ENCODE assay signal across 19 cellular contexts in the genomic region with DNA sequence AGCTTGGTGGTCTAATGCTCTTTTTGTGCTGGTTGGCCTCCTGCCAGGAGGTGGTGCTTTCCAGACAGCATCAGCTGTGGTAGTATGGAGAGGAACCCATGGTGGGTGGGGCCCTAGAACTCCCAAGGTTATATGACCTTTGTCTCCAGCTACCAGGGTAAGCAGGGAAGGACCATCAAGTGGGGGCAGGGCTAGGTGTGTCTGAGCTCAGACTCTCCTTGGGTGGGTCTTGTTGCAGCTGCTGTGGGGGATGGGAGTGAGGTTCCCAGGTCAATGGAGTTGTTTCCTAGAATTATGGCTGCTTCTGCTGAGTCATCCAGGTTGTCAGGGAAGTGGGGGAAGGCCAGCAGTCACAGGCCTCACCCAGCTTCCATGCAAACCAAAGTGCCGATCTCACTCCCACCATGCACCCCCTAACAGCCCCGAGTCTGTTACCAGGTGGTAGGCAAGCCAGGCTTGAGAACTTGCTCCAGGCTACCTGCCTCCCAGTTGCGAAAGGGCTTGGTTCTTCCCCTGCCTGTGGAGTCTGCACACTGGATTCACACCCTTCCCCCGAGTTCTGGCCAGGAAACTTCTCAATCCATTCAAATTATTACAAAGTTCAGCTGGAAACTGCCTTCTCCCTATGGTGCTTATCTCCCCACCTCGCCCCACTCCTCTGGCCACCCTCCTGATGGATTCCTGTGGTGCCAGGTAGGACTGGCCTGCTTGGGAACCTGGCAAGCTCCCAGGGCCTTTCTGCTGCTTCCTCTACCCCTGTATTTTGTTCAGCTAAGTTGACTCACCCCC. TPM values are rescaled to one million over a fixed set of nuclear protein-coding genes. Genes with fewer than 3 reads are reported as not detected.
DNase-seq lines count a peak whose midpoint lies in the region; ATAC-seq, FAIRE-seq and TF ChIP-seq lines count a peak whose summit lies in the region.
"Had no signal": no experiment of that assay in that cellular context is flagged by ENCODE, and none has a peak within 500 bp of the region (broad histone marks: within the 10 kb centered on the region; RNA-seq: fewer than 3 reads in every experiment).

No MANE protein-coding gene starts in this region.

- no peak overlapping the region for H3K4me3 Mint-ChIP-seq in CD8-positive, alpha-beta memory T cell
- H3K4me3 Mint-ChIP-seq: T-cell had no signal

- no peak overlapping the region for H3K27ac Mint-ChIP-seq in CD8-positive, alpha-beta memory T cell
- H3K27ac Mint-ChIP-seq: T-cell had no signal

- H4K20me1 ChIP-seq in HepG2 (ENCODE audit: insufficient read depth, low read length) = no peaks in the 10 kb centered on the region
- H4K20me1 ChIP-seq: BLaER1 treated with 17β-estradiol and CSF1 and Interleukin-3, amounts not matched to agents 10 nM and 100 nM had no signal

- peak overlapping the region; percentile 41 for H3K27ac ChIP-seq in CD8-positive, alpha-beta memory T cell (ENCODE audit: low read depth, low read length)
- H3K27ac ChIP-seq in duodenal mucosa (ENCODE audit: low read depth, low read length) = no peak overlapping the region
- H3K27ac ChIP-seq in HepG2 (ENCODE audit: extremely low read length, insufficient read depth, low read length) = no peak overlapping the region
- H3K27ac ChIP-seq in adrenal gland = no peak overlapping the region
- no peak overlapping the region for H3K27ac ChIP-seq in heart right ventricle
- no peak overlapping the region for H3K27ac ChIP-seq in ovary
- H3K27ac ChIP-seq: BLaER1 treated with 17β-estradiol and CSF1 and Interleukin-3, amounts not matched to agents 10 nM and 100 nM; SK-N-MC had no signal

- no peaks in the 10 kb centered on the region for H3K4me1 ChIP-seq in CD8-positive, alpha-beta memory T cell (ENCODE audit: insufficient read depth, low read length)
- H3K4me1 ChIP-seq in duodenal mucosa (ENCODE audit: control insufficient read depth in 1 of 2, insufficient read depth in 2 of 2, low read length in 2 of 2) = peaks cover 0 to 8% of the 10 kb centered on the region in 2 donors
- H3K4me1 ChIP-seq in HepG2 (ENCODE audit: insufficient read depth, low read length) = peaks cover 32% of the 10 kb centered on the region
- H3K4me1 ChIP-seq in adrenal gland (replicated peaks in 1 of 2) = no peaks in the 10 kb centered on the region
- no peaks in the 10 kb centered on the region for H3K4me1 ChIP-seq in heart right ventricle
- no peaks in the 10 kb centered on the region for H3K4me1 ChIP-seq in ovary (ENCODE audit: insufficient read depth)
- H3K4me1 ChIP-seq: BLaER1 treated with 17β-estradiol and CSF1 and Interleukin-3, amounts not matched to agents 10 nM and 100 nM had no signal

- TF ChIP-seq EP300 in HepG2 (IDR thresholded peaks at IDR 0.05; ENCODE audit: low read depth in 2 of 2, low read length in 2 of 2) = no peak
- TF ChIP-seq EP300 in HepG2 (CRISPR knock-in tag; IDR thresholded peaks at IDR 0.05; ENCODE audit: borderline replicate concordance) = no peak
- no peak for TF ChIP-seq EP300 in ovary (IDR thresholded peaks at IDR 0.05)

- H3K4me3 ChIP-seq in CD8-positive, alpha-beta memory T cell (ENCODE audit: low read length) = no peak overlapping the region
- H3K4me3 ChIP-seq in duodenal mucosa (ENCODE audit: low read depth in 1 of 2, low read length in 2 of 2) (peak overlapping the region; percentile 12 to 30), HepG2 (replicated peaks in 1 of 3; ENCODE audit: insufficient read depth in 1 of 3, low read depth in 2 of 3, low read length in 3 of 3) (peak overlapping the region in 1 of 3 experiments; percentile 9; a peak in 2 of 6 replicates), adrenal gland (no peak overlapping the region), heart right ventricle (no peak overlapping the region), ovary (no peak overlapping the region)
- H3K4me3 ChIP-seq: BLaER1 treated with 17β-estradiol and CSF1 and Interleukin-3, amounts not matched to agents 10 nM and 100 nM; SK-N-MC had no signal

- no peaks in the 10 kb centered on the region for H3K4me1 Mint-ChIP-seq in CD8-positive, alpha-beta memory T cell
- H3K4me1 Mint-ChIP-seq: T-cell had no signal

- no peak for TF ChIP-seq CTCF in HepG2 (CRISPR knock-in tag; IDR thresholded peaks at IDR 0.05)
- no peak for TF ChIP-seq CTCF in adrenal gland (IDR thresholded peaks at IDR 0.05)
- TF ChIP-seq CTCF in heart right ventricle (IDR thresholded peaks at IDR 0.05) = no peak
- no peak for TF ChIP-seq CTCF in ovary (IDR thresholded peaks at IDR 0.05)

- 42% methylated on average over 4 of the region's 5 CpGs for WGBS in HepG2 (ENCODE audit: low lambda C conversion rate)
- 89 to 93% (median 92%) methylated on average over 5 of the region's 5 CpGs for WGBS in adrenal gland, 4 donors
- 88 to 96% methylated on average over 5 of the region's 5 CpGs for WGBS in heart right ventricle, 2 donors
- 83 to 93% (median 92%) methylated on average over 5 of the region's 5 CpGs for WGBS in ovary, 3 donors

- intact Hi-C loops in HepG2 (cut with micrococcal nuclease; ENCODE audit: unreplicated experiment) (no loop called here), adrenal gland (cut with DNase I) (no loop called here), heart right ventricle (cut with DNase I) (no loop called here), ovary (cut with DNase I) (no loop called here)

- DNase-seq in CD8-positive, alpha-beta memory T cell = no peak
- DNase-seq in NCI-H226 = peak; percentile 56
- DNase-seq in HepG2 (ENCODE audit: low spot score) = no peak
- no peak for DNase-seq in adrenal gland
- no peak for DNase-seq in NCI-H2107 (lab: John Stamatoyannopoulos, UW)
- DNase-seq in heart right ventricle = no peak
- DNase-seq in ovary = no peak
- DNase-seq: DMS153; GOT3; NCI-H1417; NCI-H1930; NCI-H526; NK-92 treated with Interleukin-12 subunit alpha and Interleukin-12 subunit beta, amount 100 ng/mL, for 24 hours; T-cell had no signal

- CTCF ChIA-PET in CD8-positive, alpha-beta memory T cell (lab: Charles Lee) = no interaction called here
- CTCF ChIA-PET in HepG2 (lab: Yijun Ruan, JAX; ENCODE audit: low intra/inter-chr PET ratio, low total read pairs) = no interaction called here

- POLR2A ChIA-PET in CD8-positive, alpha-beta memory T cell (lab: Charles Lee) = no interaction called here
- POLR2A ChIA-PET in HepG2 (lab: Yijun Ruan, JAX) = no interaction called here

- H3K79me2 ChIP-seq in HepG2 (ENCODE audit: insufficient read depth, low read length) = no peaks in the 10 kb centered on the region

- H2AFZ ChIP-seq in HepG2 (ENCODE audit: low read length) = no peak overlapping the region

- H3K27me3 ChIP-seq in CD8-positive, alpha-beta memory T cell (ENCODE audit: insufficient read depth, low read length, poor library complexity, severe bottlenecking) = no peaks in the 10 kb centered on the region
- H3K27me3 ChIP-seq in duodenal mucosa (ENCODE audit: control insufficient read depth in 1 of 2, insufficient read depth in 2 of 2, low read length in 2 of 2) (no peaks in the 10 kb centered on the region), HepG2 (ENCODE audit: control insufficient read depth in 1 of 2, insufficient read depth in 2 of 2, low read length in 2 of 2) (no peaks in the 10 kb centered on the region), adrenal gland (no peaks in the 10 kb centered on the region), heart right ventricle (no peaks in the 10 kb centered on the region), ovary (no peaks in the 10 kb centered on the region)
- H3K27me3 ChIP-seq: BLaER1 treated with 17β-estradiol and CSF1 and Interleukin-3, amounts not matched to agents 10 nM and 100 nM had no signal

- no peak for TF ChIP-seq RAD21 in HepG2 (CRISPR knock-in tag; IDR thresholded peaks at IDR 0.05)

- peaks cover 7 to 48% (median 22%) of the 10 kb centered on the region in 5 donors for H3K9me3 Mint-ChIP-seq in CD8-positive, alpha-beta memory T cell

- H3K36me3 ChIP-seq in CD8-positive, alpha-beta memory T cell (ENCODE audit: insufficient read depth, low read length) = no peaks in the 10 kb centered on the region
- H3K36me3 ChIP-seq in duodenal mucosa (ENCODE audit: control insufficient read depth in 1 of 2, insufficient read depth in 2 of 2, low read length in 2 of 2) = no peaks in the 10 kb centered on the region
- H3K36me3 ChIP-seq in HepG2 (replicated peaks in 1 of 2; ENCODE audit: control insufficient read depth in 1 of 2, insufficient read depth in 2 of 2, low read length in 2 of 2) = no peaks in the 10 kb centered on the region
- H3K36me3 ChIP-seq in adrenal gland (replicated peaks in 1 of 2) = no peaks in the 10 kb centered on the region
- H3K36me3 ChIP-seq in heart right ventricle = no peaks in the 10 kb centered on the region
- H3K36me3 ChIP-seq in ovary = no peaks in the 10 kb centered on the region

- H3K27me3 Mint-ChIP-seq in CD8-positive, alpha-beta memory T cell = no peaks in the 10 kb centered on the region

- ATAC-seq in HepG2 (peak; percentile 40), heart right ventricle (no peak)
- ATAC-seq: Right ventricle myocardium inferior, T-cell had no signal

- FAIRE-seq in HepG2 (lab: Jason Lieb, UNC) = no peak
- FAIRE-seq: HTR-8/SVneo had no signal

- H3K36me3 Mint-ChIP-seq in CD8-positive, alpha-beta memory T cell = peaks cover 0 to 34% (median 0%) of the 10 kb centered on the region in 3 donors

- peaks cover 4% of the 10 kb centered on the region for H3K9me3 ChIP-seq in CD8-positive, alpha-beta memory T cell (ENCODE audit: low read length)
- H3K9me3 ChIP-seq in duodenal mucosa (ENCODE audit: control insufficient read depth in 1 of 2, low read length in 2 of 2) (peaks cover 28 to 35% of the 10 kb centered on the region in 2 donors), HepG2 (ENCODE audit: low read length) (peaks cover 18% of the 10 kb centered on the region), adrenal gland (replicated peaks in 1 of 3) (no peaks in the 10 kb centered on the region), heart right ventricle (peaks cover 0 to 64% (median 12%) of the 10 kb centered on the region in 11 donors), ovary (no peaks in the 10 kb centered on the region)

- TF ChIP-seq POLR2A in HepG2 (IDR thresholded peaks at IDR 0.05; ENCODE audit: insufficient read depth in 1 of 2, low read depth in 2 of 2, low read length in 2 of 2) (no peak), adrenal gland (IDR thresholded peaks at IDR 0.05) (no peak), ovary (IDR thresholded peaks at IDR 0.05) (no peak)

- H3K9ac ChIP-seq in duodenal mucosa (ENCODE audit: low read depth in 1 of 2, low read length in 2 of 2) (no peak overlapping the region), HepG2 (ENCODE audit: insufficient read depth, low read depth, low read length) (no peak overlapping the region)
- H3K9ac ChIP-seq: BLaER1 treated with 17β-estradiol and CSF1 and Interleukin-3, amounts not matched to agents 10 nM and 100 nM had no signal

- BruUV-seq in HepG2 (replicated peaks; lab: Mats Ljungman, UMichigan) = no TSS peak

- peak overlapping the region; percentile 48 for H3K4me2 ChIP-seq in HepG2 (ENCODE audit: low read depth, low read length)
- H3K4me2 ChIP-seq: BLaER1 treated with 17β-estradiol and CSF1 and Interleukin-3, amounts not matched to agents 10 nM and 100 nM had no signal

- in situ Hi-C loops in HepG2 (cut with HindIII; ENCODE audit: extremely low pct_ligation_motif_present, low pct_unique_long_range_greater_than_20kb) = no loop called here

RNA-seq across cellular contexts. Expression of gene DRAM2, which starts 37.8 kb away (rescaled TPM):
- total RNA-seq in CD8-positive, alpha-beta memory T cell = 10 to 100 TPM; 25.0 to 27.8 TPM
- polyA plus RNA-seq in CD8-positive, alpha-beta memory T cell = 69.3 TPM
- total RNA-seq in HepG2 (2016; rRNA removed; fragmentation: Illumina TruSeq; extraction: Trizol) (22.9 and 33.2 TPM in 2 replicates), adrenal gland (100 to 1,000 TPM in 2 of 8 donors, 10 to 100 TPM in 6; 39.7 to 126 (median 50.7) TPM), heart right ventricle (10 to 100 TPM; 26.7 to 49.5 (median 34.6) TPM), ovary (10 to 100 TPM; 27.2 to 51.8 (median 34.7) TPM)
- 10.8 and 11.1 TPM in 2 replicates for total RNA-seq in HepG2 (2016; cell fraction: cytosol; rRNA removed; fragmentation: Illumina TruSeq; extraction: Trizol; ENCODE audit: low read depth)
- total RNA-seq in HepG2 (2016; cell fraction: insoluble cytoplasmic fraction; rRNA removed; fragmentation: Illumina TruSeq; extraction: Trizol) = 26.1 and 31.2 TPM in 2 replicates
- 24.9 and 25.1 TPM in 2 replicates for total RNA-seq in HepG2 (2016; cell fraction: membrane; rRNA removed; fragmentation: Illumina TruSeq; extraction: Trizol)
- total RNA-seq in HepG2 (2016; cell fraction: nucleus; rRNA removed; fragmentation: Illumina TruSeq; extraction: Trizol) = 33.7 and 39.3 TPM in 2 replicates
- polyA plus RNA-seq in HepG2 (2011; rRNA removed) (115 and 123 TPM in 2 replicates), adrenal gland (10 to 100 TPM; 21.2 to 59.2 (median 48.1) TPM), heart right ventricle (10 to 100 TPM; 33.8 to 35.1 TPM), ovary (10 to 100 TPM; 34.0 to 87.3 TPM)
- polyA plus RNA-seq in HepG2 (2011; cell fraction: cytosol; rRNA removed) = 44.2 and 92.1 TPM in 2 replicates
- 37.4 and 49.8 TPM in 2 replicates for polyA plus RNA-seq in HepG2 (2011; cell fraction: nucleus; rRNA removed)
- polyA plus RNA-seq in HepG2 (2012) = 72.7 and 76.6 TPM in 2 replicates
- 15.3 and 16.5 TPM in 2 replicates for polyA plus RNA-seq in HepG2 (2016; cell fraction: cytosol; fragmentation: Illumina TruSeq; extraction: Trizol; ENCODE audit: low read depth)
- 24.1 and 24.4 TPM in 2 replicates for polyA plus RNA-seq in HepG2 (2016; cell fraction: insoluble cytoplasmic fraction; fragmentation: Illumina TruSeq; extraction: Trizol; ENCODE audit: low read depth)
- 23.4 and 24.7 TPM in 2 replicates for polyA plus RNA-seq in HepG2 (2016; cell fraction: membrane; fragmentation: Illumina TruSeq; extraction: Trizol; ENCODE audit: low read depth)
- 39.0 and 46.7 TPM in 2 replicates for polyA plus RNA-seq in HepG2 (2016; cell fraction: nucleus; fragmentation: Illumina TruSeq; extraction: Trizol; ENCODE audit: insufficient read depth, low read depth)
- polyA minus RNA-seq in HepG2 (2011; rRNA and poly(A)+ RNA removed; ENCODE audit: low replicate concordance) = 43.0 and 52.4 TPM in 2 replicates
- 32.2 and 46.0 TPM in 2 replicates for polyA minus RNA-seq in HepG2 (2011; cell fraction: cytosol; rRNA and poly(A)+ RNA removed)
- polyA minus RNA-seq in HepG2 (2011; cell fraction: nucleus; rRNA and poly(A)+ RNA removed) = 45.6 and 53.0 TPM in 2 replicates

RNA-seq across cellular contexts. Expression of gene CEPT1, which starts 38.0 kb away (rescaled TPM):
- 10 to 100 TPM; 38.9 to 41.3 TPM for total RNA-seq in CD8-positive, alpha-beta memory T cell
- polyA plus RNA-seq in CD8-positive, alpha-beta memory T cell = 23.4 TPM
- 33.6 and 48.2 TPM in 2 replicates for total RNA-seq in HepG2 (2016; rRNA removed; fragmentation: Illumina TruSeq; extraction: Trizol)
- total RNA-seq in HepG2 (2016; cell fraction: cytosol; rRNA removed; fragmentation: Illumina TruSeq; extraction: Trizol; ENCODE audit: low read depth) = 21.9 and 25.2 TPM in 2 replicates
- 28.5 and 48.4 TPM in 2 replicates for total RNA-seq in HepG2 (2016; cell fraction: insoluble cytoplasmic fraction; rRNA removed; fragmentation: Illumina TruSeq; extraction: Trizol)
- total RNA-seq in HepG2 (2016; cell fraction: membrane; rRNA removed; fragmentation: Illumina TruSeq; extraction: Trizol) = 17.5 and 19.8 TPM in 2 replicates
- total RNA-seq in HepG2 (2016; cell fraction: nucleus; rRNA removed; fragmentation: Illumina TruSeq; extraction: Trizol) = 58.5 and 62.9 TPM in 2 replicates
- 33.3 and 35.7 TPM in 2 replicates for polyA plus RNA-seq in HepG2 (2011; rRNA removed)
- polyA plus RNA-seq in HepG2 (2011; cell fraction: cytosol; rRNA removed) = 11.9 and 21.3 TPM in 2 replicates
- 18.0 and 20.5 TPM in 2 replicates for polyA plus RNA-seq in HepG2 (2011; cell fraction: nucleus; rRNA removed)
- 28.5 and 31.0 TPM in 2 replicates for polyA plus RNA-seq in HepG2 (2012)
- 2.4 TPM in 2 replicates for polyA plus RNA-seq in HepG2 (2016; cell fraction: cytosol; fragmentation: Illumina TruSeq; extraction: Trizol; ENCODE audit: low read depth)
- 17.4 and 19.9 TPM in 2 replicates for polyA plus RNA-seq in HepG2 (2016; cell fraction: insoluble cytoplasmic fraction; fragmentation: Illumina TruSeq; extraction: Trizol; ENCODE audit: low read depth)
- polyA plus RNA-seq in HepG2 (2016; cell fraction: membrane; fragmentation: Illumina TruSeq; extraction: Trizol; ENCODE audit: low read depth) = 3.9 and 5.8 TPM in 2 replicates
- polyA plus RNA-seq in HepG2 (2016; cell fraction: nucleus; fragmentation: Illumina TruSeq; extraction: Trizol; ENCODE audit: insufficient read depth, low read depth) = 55.8 and 59.0 TPM in 2 replicates
- polyA minus RNA-seq in HepG2 (2011; rRNA and poly(A)+ RNA removed; ENCODE audit: low replicate concordance) = 31.1 and 55.3 TPM in 2 replicates
- 22.9 and 25.3 TPM in 2 replicates for polyA minus RNA-seq in HepG2 (2011; cell fraction: cytosol; rRNA and poly(A)+ RNA removed)
- 65.7 and 74.1 TPM in 2 replicates for polyA minus RNA-seq in HepG2 (2011; cell fraction: nucleus; rRNA and poly(A)+ RNA removed)
- 10 to 100 TPM; 30.3 to 46.3 (median 38.1) TPM for total RNA-seq in adrenal gland
- 10 to 100 TPM; 17.0 to 55.8 (median 21.7) TPM for polyA plus RNA-seq in adrenal gland
- 10 to 100 TPM in 8 of 10 donors, 1 to 10 TPM in 2; 8.5 to 17.2 (median 13.1) TPM for total RNA-seq in heart right ventricle
- 10 to 100 TPM in 1 of 2 donors, 1 to 10 TPM in 1; 6.6 to 19.5 TPM for polyA plus RNA-seq in heart right ventricle
- total RNA-seq in ovary = 10 to 100 TPM; 27.8 to 37.1 (median 32.4) TPM
- 10 to 100 TPM; 16.4 to 40.3 TPM for polyA plus RNA-seq in ovary

Comparison
In these comparisons a context has a peak if more than half of its experiments do, and no peak if none do; other contexts are left out.
1. H3K4me3 ChIP-seq: peak in duodenal mucosa (2 of 2); none in CD8-positive, alpha-beta memory T cell (single experiment), adrenal gland (0 of 4), heart right ventricle (0 of 10) and ovary (single experiment).